ENCODE assay signal across 1 cellular context in the genomic region with DNA sequence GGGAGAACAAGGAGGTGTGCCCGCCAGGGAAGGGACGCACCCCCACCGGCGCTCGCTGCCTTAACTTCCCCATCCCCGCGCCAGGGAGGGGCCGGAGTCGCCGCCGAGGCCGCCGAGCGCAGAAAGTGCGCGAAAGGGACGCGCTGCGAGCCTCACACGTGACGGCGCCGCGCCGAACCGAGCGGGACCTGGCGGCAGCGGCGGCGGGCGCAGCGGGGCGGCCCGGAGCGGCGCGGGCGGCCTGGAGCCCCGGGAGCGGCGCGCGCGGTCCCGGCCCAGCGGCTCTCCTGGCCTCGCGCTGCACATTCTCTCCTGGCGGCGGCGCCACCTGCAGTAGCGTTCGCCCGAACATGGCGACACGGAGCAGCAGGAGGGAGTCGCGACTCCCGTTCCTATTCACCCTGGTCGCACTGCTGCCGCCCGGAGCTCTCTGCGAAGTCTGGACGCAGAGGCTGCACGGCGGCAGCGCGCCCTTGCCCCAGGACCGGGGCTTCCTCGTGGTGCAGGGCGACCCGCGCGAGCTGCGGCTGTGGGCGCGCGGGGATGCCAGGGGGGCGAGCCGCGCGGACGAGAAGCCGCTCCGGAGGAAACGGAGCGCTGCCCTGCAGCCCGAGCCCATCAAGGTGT.
TF ChIP-seq lines count a peak whose summit lies in the region.

A gene with protein sequence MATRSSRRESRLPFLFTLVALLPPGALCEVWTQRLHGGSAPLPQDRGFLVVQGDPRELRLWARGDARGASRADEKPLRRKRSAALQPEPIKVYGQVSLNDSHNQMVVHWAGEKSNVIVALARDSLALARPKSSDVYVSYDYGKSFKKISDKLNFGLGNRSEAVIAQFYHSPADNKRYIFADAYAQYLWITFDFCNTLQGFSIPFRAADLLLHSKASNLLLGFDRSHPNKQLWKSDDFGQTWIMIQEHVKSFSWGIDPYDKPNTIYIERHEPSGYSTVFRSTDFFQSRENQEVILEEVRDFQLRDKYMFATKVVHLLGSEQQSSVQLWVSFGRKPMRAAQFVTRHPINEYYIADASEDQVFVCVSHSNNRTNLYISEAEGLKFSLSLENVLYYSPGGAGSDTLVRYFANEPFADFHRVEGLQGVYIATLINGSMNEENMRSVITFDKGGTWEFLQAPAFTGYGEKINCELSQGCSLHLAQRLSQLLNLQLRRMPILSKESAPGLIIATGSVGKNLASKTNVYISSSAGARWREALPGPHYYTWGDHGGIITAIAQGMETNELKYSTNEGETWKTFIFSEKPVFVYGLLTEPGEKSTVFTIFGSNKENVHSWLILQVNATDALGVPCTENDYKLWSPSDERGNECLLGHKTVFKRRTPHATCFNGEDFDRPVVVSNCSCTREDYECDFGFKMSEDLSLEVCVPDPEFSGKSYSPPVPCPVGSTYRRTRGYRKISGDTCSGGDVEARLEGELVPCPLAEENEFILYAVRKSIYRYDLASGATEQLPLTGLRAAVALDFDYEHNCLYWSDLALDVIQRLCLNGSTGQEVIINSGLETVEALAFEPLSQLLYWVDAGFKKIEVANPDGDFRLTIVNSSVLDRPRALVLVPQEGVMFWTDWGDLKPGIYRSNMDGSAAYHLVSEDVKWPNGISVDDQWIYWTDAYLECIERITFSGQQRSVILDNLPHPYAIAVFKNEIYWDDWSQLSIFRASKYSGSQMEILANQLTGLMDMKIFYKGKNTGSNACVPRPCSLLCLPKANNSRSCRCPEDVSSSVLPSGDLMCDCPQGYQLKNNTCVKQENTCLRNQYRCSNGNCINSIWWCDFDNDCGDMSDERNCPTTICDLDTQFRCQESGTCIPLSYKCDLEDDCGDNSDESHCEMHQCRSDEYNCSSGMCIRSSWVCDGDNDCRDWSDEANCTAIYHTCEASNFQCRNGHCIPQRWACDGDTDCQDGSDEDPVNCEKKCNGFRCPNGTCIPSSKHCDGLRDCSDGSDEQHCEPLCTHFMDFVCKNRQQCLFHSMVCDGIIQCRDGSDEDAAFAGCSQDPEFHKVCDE (N-terminal part only) (plus strand): TSS at position 333 of the 627 bp plus-strand sequence. CDS start 18 bp downstream, at position 351.

TF ChIP-seq in HepG2, 621 proteins besides CTCF, POLR2A, EP300 and RAD21 (continued from another document and continues in another):
- TF ChIP-seq, protein P1, sequence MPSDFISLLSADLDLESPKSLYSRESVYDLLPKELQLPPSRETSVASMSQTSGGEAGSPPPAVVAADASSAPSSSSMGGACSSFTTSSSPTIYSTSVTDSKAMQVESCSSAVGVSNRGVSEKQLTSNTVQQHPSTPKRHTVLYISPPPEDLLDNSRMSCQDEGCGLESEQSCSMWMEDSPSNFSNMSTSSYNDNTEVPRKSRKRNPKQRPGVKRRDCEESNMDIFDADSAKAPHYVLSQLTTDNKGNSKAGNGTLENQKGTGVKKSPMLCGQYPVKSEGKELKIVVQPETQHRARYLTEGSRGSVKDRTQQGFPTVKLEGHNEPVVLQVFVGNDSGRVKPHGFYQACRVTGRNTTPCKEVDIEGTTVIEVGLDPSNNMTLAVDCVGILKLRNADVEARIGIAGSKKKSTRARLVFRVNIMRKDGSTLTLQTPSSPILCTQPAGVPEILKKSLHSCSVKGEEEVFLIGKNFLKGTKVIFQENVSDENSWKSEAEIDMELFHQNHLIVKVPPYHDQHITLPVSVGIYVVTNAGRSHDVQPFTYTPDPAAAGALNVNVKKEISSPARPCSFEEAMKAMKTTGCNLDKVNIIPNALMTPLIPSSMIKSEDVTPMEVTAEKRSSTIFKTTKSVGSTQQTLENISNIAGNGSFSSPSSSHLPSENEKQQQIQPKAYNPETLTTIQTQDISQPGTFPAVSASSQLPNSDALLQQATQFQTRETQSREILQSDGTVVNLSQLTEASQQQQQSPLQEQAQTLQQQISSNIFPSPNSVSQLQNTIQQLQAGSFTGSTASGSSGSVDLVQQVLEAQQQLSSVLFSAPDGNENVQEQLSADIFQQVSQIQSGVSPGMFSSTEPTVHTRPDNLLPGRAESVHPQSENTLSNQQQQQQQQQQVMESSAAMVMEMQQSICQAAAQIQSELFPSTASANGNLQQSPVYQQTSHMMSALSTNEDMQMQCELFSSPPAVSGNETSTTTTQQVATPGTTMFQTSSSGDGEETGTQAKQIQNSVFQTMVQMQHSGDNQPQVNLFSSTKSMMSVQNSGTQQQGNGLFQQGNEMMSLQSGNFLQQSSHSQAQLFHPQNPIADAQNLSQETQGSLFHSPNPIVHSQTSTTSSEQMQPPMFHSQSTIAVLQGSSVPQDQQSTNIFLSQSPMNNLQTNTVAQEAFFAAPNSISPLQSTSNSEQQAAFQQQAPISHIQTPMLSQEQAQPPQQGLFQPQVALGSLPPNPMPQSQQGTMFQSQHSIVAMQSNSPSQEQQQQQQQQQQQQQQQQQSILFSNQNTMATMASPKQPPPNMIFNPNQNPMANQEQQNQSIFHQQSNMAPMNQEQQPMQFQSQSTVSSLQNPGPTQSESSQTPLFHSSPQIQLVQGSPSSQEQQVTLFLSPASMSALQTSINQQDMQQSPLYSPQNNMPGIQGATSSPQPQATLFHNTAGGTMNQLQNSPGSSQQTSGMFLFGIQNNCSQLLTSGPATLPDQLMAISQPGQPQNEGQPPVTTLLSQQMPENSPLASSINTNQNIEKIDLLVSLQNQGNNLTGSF (CRISPR knock-in tag; IDR thresholded peaks at IDR 0.05): peak; percentile 41; the same call in 1 of the 2 replicates
- TF ChIP-seq ZNF367 (CRISPR knock-in tag; IDR thresholded peaks at IDR 0.05; ENCODE audit: borderline replicate concordance): peak; percentile 45; the same call in 1 of the 2 replicates
- no peak for TF ChIP-seq TGIF2 (CRISPR knock-in tag; IDR thresholded peaks at IDR 0.05)
- peak; percentile 71 for TF ChIP-seq RBM39 (IDR thresholded peaks at IDR 0.05; ENCODE audit: low read depth, low read length, poor library complexity, severe bottlenecking)
- TF ChIP-seq, protein P2, sequence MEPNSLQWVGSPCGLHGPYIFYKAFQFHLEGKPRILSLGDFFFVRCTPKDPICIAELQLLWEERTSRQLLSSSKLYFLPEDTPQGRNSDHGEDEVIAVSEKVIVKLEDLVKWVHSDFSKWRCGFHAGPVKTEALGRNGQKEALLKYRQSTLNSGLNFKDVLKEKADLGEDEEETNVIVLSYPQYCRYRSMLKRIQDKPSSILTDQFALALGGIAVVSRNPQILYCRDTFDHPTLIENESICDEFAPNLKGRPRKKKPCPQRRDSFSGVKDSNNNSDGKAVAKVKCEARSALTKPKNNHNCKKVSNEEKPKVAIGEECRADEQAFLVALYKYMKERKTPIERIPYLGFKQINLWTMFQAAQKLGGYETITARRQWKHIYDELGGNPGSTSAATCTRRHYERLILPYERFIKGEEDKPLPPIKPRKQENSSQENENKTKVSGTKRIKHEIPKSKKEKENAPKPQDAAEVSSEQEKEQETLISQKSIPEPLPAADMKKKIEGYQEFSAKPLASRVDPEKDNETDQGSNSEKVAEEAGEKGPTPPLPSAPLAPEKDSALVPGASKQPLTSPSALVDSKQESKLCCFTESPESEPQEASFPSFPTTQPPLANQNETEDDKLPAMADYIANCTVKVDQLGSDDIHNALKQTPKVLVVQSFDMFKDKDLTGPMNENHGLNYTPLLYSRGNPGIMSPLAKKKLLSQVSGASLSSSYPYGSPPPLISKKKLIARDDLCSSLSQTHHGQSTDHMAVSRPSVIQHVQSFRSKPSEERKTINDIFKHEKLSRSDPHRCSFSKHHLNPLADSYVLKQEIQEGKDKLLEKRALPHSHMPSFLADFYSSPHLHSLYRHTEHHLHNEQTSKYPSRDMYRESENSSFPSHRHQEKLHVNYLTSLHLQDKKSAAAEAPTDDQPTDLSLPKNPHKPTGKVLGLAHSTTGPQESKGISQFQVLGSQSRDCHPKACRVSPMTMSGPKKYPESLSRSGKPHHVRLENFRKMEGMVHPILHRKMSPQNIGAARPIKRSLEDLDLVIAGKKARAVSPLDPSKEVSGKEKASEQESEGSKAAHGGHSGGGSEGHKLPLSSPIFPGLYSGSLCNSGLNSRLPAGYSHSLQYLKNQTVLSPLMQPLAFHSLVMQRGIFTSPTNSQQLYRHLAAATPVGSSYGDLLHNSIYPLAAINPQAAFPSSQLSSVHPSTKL (CRISPR knock-in tag; IDR thresholded peaks at IDR 0.05): no peak; the same call in 1 of the 2 replicates
- TF ChIP-seq ZBTB7A (CRISPR knock-in tag; IDR thresholded peaks at IDR 0.05): no peak; the same call in 1 of the 2 replicates
- no peak; the same call in 1 of the 2 replicates for TF ChIP-seq ZHX1 (CRISPR knock-in tag; IDR thresholded peaks at IDR 0.05; ENCODE audit: low read depth)
- TF ChIP-seq ZSCAN21 (CRISPR knock-in tag; IDR thresholded peaks at IDR 0.05; ENCODE audit: borderline replicate concordance): peak; percentile 67; the same call in 1 of the 2 replicates
- peak; percentile 87; the same call in 1 of the 2 replicates for TF ChIP-seq BRD4 (CRISPR knock-in tag; IDR thresholded peaks at IDR 0.05)
- TF ChIP-seq CREB3 (CRISPR knock-in tag; IDR thresholded peaks at IDR 0.05): no peak
- TF ChIP-seq FUBP1 (CRISPR knock-in tag; IDR thresholded peaks at IDR 0.05; ENCODE audit: borderline replicate concordance): no peak
- TF ChIP-seq, protein P3, sequence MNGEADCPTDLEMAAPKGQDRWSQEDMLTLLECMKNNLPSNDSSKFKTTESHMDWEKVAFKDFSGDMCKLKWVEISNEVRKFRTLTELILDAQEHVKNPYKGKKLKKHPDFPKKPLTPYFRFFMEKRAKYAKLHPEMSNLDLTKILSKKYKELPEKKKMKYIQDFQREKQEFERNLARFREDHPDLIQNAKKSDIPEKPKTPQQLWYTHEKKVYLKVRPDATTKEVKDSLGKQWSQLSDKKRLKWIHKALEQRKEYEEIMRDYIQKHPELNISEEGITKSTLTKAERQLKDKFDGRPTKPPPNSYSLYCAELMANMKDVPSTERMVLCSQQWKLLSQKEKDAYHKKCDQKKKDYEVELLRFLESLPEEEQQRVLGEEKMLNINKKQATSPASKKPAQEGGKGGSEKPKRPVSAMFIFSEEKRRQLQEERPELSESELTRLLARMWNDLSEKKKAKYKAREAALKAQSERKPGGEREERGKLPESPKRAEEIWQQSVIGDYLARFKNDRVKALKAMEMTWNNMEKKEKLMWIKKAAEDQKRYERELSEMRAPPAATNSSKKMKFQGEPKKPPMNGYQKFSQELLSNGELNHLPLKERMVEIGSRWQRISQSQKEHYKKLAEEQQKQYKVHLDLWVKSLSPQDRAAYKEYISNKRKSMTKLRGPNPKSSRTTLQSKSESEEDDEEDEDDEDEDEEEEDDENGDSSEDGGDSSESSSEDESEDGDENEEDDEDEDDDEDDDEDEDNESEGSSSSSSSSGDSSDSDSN (CRISPR knock-in tag; IDR thresholded peaks at IDR 0.05): peak; percentile 89
- TF ChIP-seq ZNF609 (CRISPR knock-in tag; IDR thresholded peaks at IDR 0.05; ENCODE audit: borderline replicate concordance): no peak
